9 cellular contexts compared by ENCODE assay signal in the genomic region with DNA sequence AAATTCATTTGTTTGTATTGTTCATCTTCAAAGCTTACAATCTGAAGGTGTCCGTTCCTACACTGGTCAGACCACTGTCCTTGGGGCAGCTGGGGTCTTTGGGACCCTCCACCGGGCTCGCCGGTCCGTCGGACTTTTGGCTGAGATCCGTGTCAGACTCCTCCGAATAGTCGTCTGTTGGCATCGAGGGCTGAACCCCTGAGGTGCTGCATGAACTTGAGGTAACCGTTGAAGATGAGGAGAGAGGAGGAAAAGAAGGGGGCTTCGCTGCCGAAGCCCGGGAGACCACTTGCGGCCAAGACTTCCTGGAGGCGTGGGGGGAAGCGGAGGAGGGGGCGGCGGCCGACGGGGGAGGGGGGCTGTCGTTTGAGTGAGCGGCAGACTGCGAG.
DNase-seq lines count a peak whose midpoint lies in the region; ATAC-seq and TF ChIP-seq lines count a peak whose summit lies in the region.
"Had no signal": no experiment of that assay in that cellular context is flagged by ENCODE, and none has a peak within 500 bp of the region (broad histone marks: within the 10 kb centered on the region; RNA-seq: fewer than 3 reads in every experiment).

No MANE protein-coding gene starts in this region.

- peaks cover 29 to 48% of the 10 kb centered on the region in 2 donors for H3K4me1 ChIP-seq in thoracic aorta (ENCODE audit: control insufficient read depth in 1 of 2, low read depth in 2 of 2)

- peak overlapping the region; percentile 59 for H3K4me3 Mint-ChIP-seq in activated CD4-positive, alpha-beta T cell treated with anti-CD3 and anti-CD28 coated beads, Interleukin-2, amount 10 ng/mL, durations not matched to agents 7 days and 5 days

- H3K27ac ChIP-seq in thoracic aorta, result peak overlapping the region; percentile 85 to 91
- H3K27ac ChIP-seq: C4-2B had no signal

- DNase-seq in activated CD4-positive, alpha-beta T cell treated with anti-CD3 and anti-CD28 coated beads, Interleukin-2, amount 10 ng/mL, durations not matched to agents 7 days and 5 days, result no peak
- no peak for DNase-seq in activated CD4-positive, alpha-beta T cell treated with anti-CD3 and anti-CD28 coated beads, Interleukin-2, amount 50 U/mL, for 48 hours
- DNase-seq in activated naive CD4-positive, alpha-beta T cell treated with anti-CD3 and anti-CD28 coated beads, Interleukin-2, amount 50 U/mL, for 72 hours (ENCODE audit: low spot score in 2 of 2), result no peak
- DNase-seq in thoracic aorta (ENCODE audit: low spot score) (no peak), iPS-NIHi11 (ENCODE audit: low spot score) (no peak), dedifferentiated amniotic fluid mesenchymal stem cell (ENCODE audit: extremely low spot score) (no peak)

- no peak for ATAC-seq in activated naive CD4-positive, alpha-beta T cell treated with anti-CD3 and anti-CD28 coated beads, Interleukin-2, amount 50 U/mL, for 72 hours
- ATAC-seq in thoracic aorta (ENCODE audit: insufficient number of reproducible peaks, low FRiP score, low read depth) (no peak), GM18870 (IDR thresholded peaks at IDR 0.05; ENCODE audit: unreplicated experiment) (no peak)

- no peaks in the 10 kb centered on the region for H3K9me3 Mint-ChIP-seq in activated CD4-positive, alpha-beta T cell treated with anti-CD3 and anti-CD28 coated beads, Interleukin-2, amount 10 ng/mL, durations not matched to agents 7 days and 5 days
- H3K9me3 Mint-ChIP-seq in activated naive CD4-positive, alpha-beta T cell treated with anti-CD3 and anti-CD28 coated beads, Interleukin-2, amount 50 U/mL, for 72 hours, result no peaks in the 10 kb centered on the region

- H3K36me3 ChIP-seq in thoracic aorta, result peaks cover 3% of the 10 kb centered on the region

- H3K9me3 ChIP-seq in iPS-18c (ENCODE audit: control insufficient read depth, insufficient read depth, low read length) (no peaks in the 10 kb centered on the region), thoracic aorta (no peaks in the 10 kb centered on the region)

- CTCF ChIA-PET in activated CD4-positive, alpha-beta T cell treated with anti-CD3 and anti-CD28 coated beads, Interleukin-2, amount 10 ng/mL, durations not matched to agents 7 days and 5 days (lab: Charles Lee), result interaction anchor here (0.7 to 1.4 kb wide), 3 partner anchors 45 to 615 kb away, joined by 3 read pairs; no protein-coding TSS in a partner anchor

- H3K27ac Mint-ChIP-seq in activated CD4-positive, alpha-beta T cell treated with anti-CD3 and anti-CD28 coated beads, Interleukin-2, amount 10 ng/mL, durations not matched to agents 7 days and 5 days, result peak overlapping the region; percentile 67
- H3K27ac Mint-ChIP-seq in activated naive CD4-positive, alpha-beta T cell treated with anti-CD3 and anti-CD28 coated beads, Interleukin-2, amount 50 U/mL, for 72 hours, result peak overlapping the region; percentile 82 to 95

- H3K4me3 ChIP-seq in iPS-18c (ENCODE audit: insufficient read depth, low read depth, low read length) (peak overlapping the region; percentile 39; the same call in 1 of the 2 replicates), thoracic aorta (peak overlapping the region; percentile 85)

- peaks cover 22% of the 10 kb centered on the region for H3K27me3 Mint-ChIP-seq in activated CD4-positive, alpha-beta T cell treated with anti-CD3 and anti-CD28 coated beads, Interleukin-2, amount 10 ng/mL, durations not matched to agents 7 days and 5 days

- no peaks in the 10 kb centered on the region for H3K27me3 ChIP-seq in thoracic aorta (replicated peaks; ENCODE audit: insufficient read depth)

- POLR2A ChIA-PET in activated CD4-positive, alpha-beta T cell treated with anti-CD3 and anti-CD28 coated beads, Interleukin-2, amount 10 ng/mL, durations not matched to agents 7 days and 5 days (lab: Charles Lee), result interaction anchor here (0.6 kb wide), 1 partner anchor 48 kb away, joined by 4 read pairs; no protein-coding TSS in a partner anchor

- TF ChIP-seq CTCF in thoracic aorta (IDR thresholded peaks at IDR 0.05), result no peak

- peaks cover 4% of the 10 kb centered on the region for H3K36me3 Mint-ChIP-seq in activated CD4-positive, alpha-beta T cell treated with anti-CD3 and anti-CD28 coated beads, Interleukin-2, amount 10 ng/mL, durations not matched to agents 7 days and 5 days (ENCODE audit: low read depth)
- no peaks in the 10 kb centered on the region for H3K36me3 Mint-ChIP-seq in activated naive CD4-positive, alpha-beta T cell treated with anti-CD3 and anti-CD28 coated beads, Interleukin-2, amount 50 U/mL, for 72 hours

- peaks cover 36% of the 10 kb centered on the region for H3K4me1 Mint-ChIP-seq in activated CD4-positive, alpha-beta T cell treated with anti-CD3 and anti-CD28 coated beads, Interleukin-2, amount 10 ng/mL, durations not matched to agents 7 days and 5 days
